In the genomic region with DNA sequence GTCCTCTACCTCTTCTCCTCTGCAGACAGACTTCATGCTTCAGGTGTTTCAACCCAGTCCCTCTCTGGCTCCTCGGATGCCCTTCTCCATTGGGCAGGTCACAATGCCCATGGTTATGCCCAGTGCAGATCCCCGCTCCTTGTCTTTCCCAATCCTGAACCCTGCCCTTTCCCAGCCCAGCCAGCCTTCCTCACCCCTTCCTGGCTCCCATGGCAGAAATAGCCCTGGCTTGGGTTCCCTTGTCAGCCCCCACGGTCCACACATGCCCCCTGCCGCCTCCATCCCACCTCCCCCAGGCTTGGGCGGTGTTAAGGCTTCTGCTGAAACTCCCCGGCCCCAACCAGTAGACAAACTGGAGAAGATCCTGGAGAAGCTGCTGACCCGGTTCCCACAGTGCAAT, we compare ENCODE assay signal across 3 cellular contexts.
TF ChIP-seq lines count a peak whose summit lies in the region.

No MANE protein-coding gene starts in this region.

TF ChIP-seq in SK-N-SH, 30 proteins besides CTCF, POLR2A, EP300 and RAD21:
- TF ChIP-seq RCOR1 (IDR thresholded peaks at IDR 0.05; ENCODE audit: low read length) (no peak), TAF1 (IDR thresholded peaks at IDR 0.05; ENCODE audit: borderline replicate concordance, low read depth, low read length) (no peak), NRF1 (IDR thresholded peaks at IDR 0.05; ENCODE audit: low read depth, low read length) (no peak), GABPA (IDR thresholded peaks at IDR 0.05; ENCODE audit: low read depth) (no peak), SIN3A (IDR thresholded peaks at IDR 0.05; ENCODE audit: borderline replicate concordance, low read depth, low read length) (no peak), YY1 (IDR thresholded peaks at IDR 0.05; ENCODE audit: low read depth) (no peak), FOSL2 (IDR thresholded peaks at IDR 0.05; ENCODE audit: borderline replicate concordance, low read depth) (no peak), GATA2 (CRISPR knock-in tag; IDR thresholded peaks at IDR 0.05) (no peak), JUND (IDR thresholded peaks at IDR 0.05) (no peak)

TF ChIP-seq in endothelial cell of umbilical vein, 7 proteins besides CTCF, POLR2A, EP300 and RAD21:
- no peak for TF ChIP-seq MYC (IDR thresholded peaks at IDR 0.05; ENCODE audit: low read depth, low read length)
- no peak for TF ChIP-seq POLR2AphosphoS5 (IDR thresholded peaks at IDR 0.05; ENCODE audit: insufficient read depth, low read depth, low read length)
- no peak for TF ChIP-seq JUN (IDR thresholded peaks at IDR 0.05; ENCODE audit: borderline replicate concordance, insufficient read depth, insufficient read length, low read depth)
- TF ChIP-seq FOS (IDR thresholded peaks at IDR 0.05; ENCODE audit: borderline replicate concordance, insufficient read depth, low read length): no peak
- TF ChIP-seq, protein P1, sequence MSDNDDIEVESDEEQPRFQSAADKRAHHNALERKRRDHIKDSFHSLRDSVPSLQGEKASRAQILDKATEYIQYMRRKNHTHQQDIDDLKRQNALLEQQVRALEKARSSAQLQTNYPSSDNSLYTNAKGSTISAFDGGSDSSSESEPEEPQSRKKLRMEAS (IDR thresholded peaks at IDR 0.05; ENCODE audit: insufficient read depth, insufficient read length): no peak
- TF ChIP-seq GATA2 (IDR thresholded peaks at IDR 0.05; ENCODE audit: insufficient read depth, insufficient read length, low read depth, low read length): no peak
- no peak for TF ChIP-seq EZH2 (IDR thresholded peaks at IDR 0.05; ENCODE audit: borderline replicate concordance, low read depth, low read length, severe bottlenecking)

TF ChIP-seq in WTC11, 78 proteins besides CTCF, POLR2A, EP300 and RAD21:
- TF ChIP-seq ZNF232 (CRISPR knock-in tag; IDR thresholded peaks at IDR 0.05) (no peak), ETV6 (CRISPR knock-in tag; IDR thresholded peaks at IDR 0.05) (no peak), RORB (CRISPR knock-in tag; IDR thresholded peaks at IDR 0.05) (no peak), OVOL2 (CRISPR knock-in tag; IDR thresholded peaks at IDR 0.05; ENCODE audit: borderline replicate concordance) (no peak)
- TF ChIP-seq, protein P2, sequence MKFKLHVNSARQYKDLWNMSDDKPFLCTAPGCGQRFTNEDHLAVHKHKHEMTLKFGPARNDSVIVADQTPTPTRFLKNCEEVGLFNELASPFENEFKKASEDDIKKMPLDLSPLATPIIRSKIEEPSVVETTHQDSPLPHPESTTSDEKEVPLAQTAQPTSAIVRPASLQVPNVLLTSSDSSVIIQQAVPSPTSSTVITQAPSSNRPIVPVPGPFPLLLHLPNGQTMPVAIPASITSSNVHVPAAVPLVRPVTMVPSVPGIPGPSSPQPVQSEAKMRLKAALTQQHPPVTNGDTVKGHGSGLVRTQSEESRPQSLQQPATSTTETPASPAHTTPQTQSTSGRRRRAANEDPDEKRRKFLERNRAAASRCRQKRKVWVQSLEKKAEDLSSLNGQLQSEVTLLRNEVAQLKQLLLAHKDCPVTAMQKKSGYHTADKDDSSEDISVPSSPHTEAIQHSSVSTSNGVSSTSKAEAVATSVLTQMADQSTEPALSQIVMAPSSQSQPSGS (CRISPR knock-in tag; IDR thresholded peaks at IDR 0.05; ENCODE audit: borderline replicate concordance, low read depth): no peak
- TF ChIP-seq, protein P3, sequence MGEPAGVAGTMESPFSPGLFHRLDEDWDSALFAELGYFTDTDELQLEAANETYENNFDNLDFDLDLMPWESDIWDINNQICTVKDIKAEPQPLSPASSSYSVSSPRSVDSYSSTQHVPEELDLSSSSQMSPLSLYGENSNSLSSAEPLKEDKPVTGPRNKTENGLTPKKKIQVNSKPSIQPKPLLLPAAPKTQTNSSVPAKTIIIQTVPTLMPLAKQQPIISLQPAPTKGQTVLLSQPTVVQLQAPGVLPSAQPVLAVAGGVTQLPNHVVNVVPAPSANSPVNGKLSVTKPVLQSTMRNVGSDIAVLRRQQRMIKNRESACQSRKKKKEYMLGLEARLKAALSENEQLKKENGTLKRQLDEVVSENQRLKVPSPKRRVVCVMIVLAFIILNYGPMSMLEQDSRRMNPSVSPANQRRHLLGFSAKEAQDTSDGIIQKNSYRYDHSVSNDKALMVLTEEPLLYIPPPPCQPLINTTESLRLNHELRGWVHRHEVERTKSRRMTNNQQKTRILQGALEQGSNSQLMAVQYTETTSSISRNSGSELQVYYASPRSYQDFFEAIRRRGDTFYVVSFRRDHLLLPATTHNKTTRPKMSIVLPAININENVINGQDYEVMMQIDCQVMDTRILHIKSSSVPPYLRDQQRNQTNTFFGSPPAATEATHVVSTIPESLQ (CRISPR knock-in tag; IDR thresholded peaks at IDR 0.05): no peak
- TF ChIP-seq, protein P4, sequence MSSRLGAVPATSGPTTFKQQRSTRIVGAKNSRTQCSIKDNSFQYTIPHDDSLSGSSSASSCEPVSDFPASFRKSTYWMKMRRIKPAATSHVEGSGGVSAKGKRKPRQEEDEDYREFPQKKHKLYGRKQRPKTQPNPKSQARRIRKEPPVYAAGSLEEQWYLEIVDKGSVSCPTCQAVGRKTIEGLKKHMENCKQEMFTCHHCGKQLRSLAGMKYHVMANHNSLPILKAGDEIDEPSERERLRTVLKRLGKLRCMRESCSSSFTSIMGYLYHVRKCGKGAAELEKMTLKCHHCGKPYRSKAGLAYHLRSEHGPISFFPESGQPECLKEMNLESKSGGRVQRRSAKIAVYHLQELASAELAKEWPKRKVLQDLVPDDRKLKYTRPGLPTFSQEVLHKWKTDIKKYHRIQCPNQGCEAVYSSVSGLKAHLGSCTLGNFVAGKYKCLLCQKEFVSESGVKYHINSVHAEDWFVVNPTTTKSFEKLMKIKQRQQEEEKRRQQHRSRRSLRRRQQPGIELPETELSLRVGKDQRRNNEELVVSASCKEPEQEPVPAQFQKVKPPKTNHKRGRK (CRISPR knock-in tag; IDR thresholded peaks at IDR 0.05; ENCODE audit: borderline replicate concordance): no peak
- TF ChIP-seq, protein P5, sequence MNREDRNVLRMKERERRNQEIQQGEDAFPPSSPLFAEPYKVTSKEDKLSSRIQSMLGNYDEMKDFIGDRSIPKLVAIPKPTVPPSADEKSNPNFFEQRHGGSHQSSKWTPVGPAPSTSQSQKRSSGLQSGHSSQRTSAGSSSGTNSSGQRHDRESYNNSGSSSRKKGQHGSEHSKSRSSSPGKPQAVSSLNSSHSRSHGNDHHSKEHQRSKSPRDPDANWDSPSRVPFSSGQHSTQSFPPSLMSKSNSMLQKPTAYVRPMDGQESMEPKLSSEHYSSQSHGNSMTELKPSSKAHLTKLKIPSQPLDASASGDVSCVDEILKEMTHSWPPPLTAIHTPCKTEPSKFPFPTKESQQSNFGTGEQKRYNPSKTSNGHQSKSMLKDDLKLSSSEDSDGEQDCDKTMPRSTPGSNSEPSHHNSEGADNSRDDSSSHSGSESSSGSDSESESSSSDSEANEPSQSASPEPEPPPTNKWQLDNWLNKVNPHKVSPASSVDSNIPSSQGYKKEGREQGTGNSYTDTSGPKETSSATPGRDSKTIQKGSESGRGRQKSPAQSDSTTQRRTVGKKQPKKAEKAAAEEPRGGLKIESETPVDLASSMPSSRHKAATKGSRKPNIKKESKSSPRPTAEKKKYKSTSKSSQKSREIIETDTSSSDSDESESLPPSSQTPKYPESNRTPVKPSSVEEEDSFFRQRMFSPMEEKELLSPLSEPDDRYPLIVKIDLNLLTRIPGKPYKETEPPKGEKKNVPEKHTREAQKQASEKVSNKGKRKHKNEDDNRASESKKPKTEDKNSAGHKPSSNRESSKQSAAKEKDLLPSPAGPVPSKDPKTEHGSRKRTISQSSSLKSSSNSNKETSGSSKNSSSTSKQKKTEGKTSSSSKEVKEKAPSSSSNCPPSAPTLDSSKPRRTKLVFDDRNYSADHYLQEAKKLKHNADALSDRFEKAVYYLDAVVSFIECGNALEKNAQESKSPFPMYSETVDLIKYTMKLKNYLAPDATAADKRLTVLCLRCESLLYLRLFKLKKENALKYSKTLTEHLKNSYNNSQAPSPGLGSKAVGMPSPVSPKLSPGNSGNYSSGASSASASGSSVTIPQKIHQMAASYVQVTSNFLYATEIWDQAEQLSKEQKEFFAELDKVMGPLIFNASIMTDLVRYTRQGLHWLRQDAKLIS (CRISPR knock-in tag; IDR thresholded peaks at IDR 0.05; ENCODE audit: borderline replicate concordance): no peak
